ENCODE assay signal across 17 cellular contexts in genomic region chr16:86531193-86531550, GRCh38. TPM values are rescaled to one million over a fixed set of nuclear protein-coding genes. Genes with fewer than 3 reads are reported as not detected.
DNase-seq lines count a peak whose midpoint lies in the region; ATAC-seq, FAIRE-seq and TF ChIP-seq lines count a peak whose summit lies in the region.
"Had no signal": no experiment of that assay in that cellular context is flagged by ENCODE, and none has a peak within 500 bp of the region (broad histone marks: within the 10 kb centered on the region; RNA-seq: fewer than 3 reads in every experiment).

No MANE protein-coding gene starts in this region.

- peak overlapping the region in 1 of 2 experiments; percentile 45; a peak in 1 of 4 replicates for H3K9ac ChIP-seq in K562 (ENCODE audit: insufficient read depth in 1 of 2, low read depth in 2 of 2, low read length in 2 of 2)

- CTCF ChIA-PET in K562 (lab: Yijun Ruan, JAX; ENCODE audit: low intra/inter-chr PET ratio), result no interaction called here

- H3K9me3 ChIP-seq in K562 (replicated peaks; ENCODE audit: control insufficient read depth, insufficient read depth, low read depth, low read length), result no peaks in the 10 kb centered on the region
- no peaks in the 10 kb centered on the region for H3K9me3 ChIP-seq in lower lobe of right lung
- H3K9me3 ChIP-seq: ascending aorta had no signal

- H4K20me1 ChIP-seq in K562 (replicated peaks; ENCODE audit: control insufficient read depth, insufficient read depth, low read length), result no peaks in the 10 kb centered on the region; the same call in 1 of the 2 replicates

- TF ChIP-seq RAD21 in K562 (CRISPR knock-in tag; conservative IDR thresholded peaks at IDR 0.05 in 1 of 2, IDR thresholded peaks at IDR 0.05 in 1 of 2), result no peak

- in situ Hi-C loops in K562 (cut with MboI), result no loop called here

- H3K27me3 ChIP-seq in K562 (ENCODE audit: control insufficient read depth in 2 of 2, insufficient read depth in 2 of 2, low read length in 2 of 2) (peaks cover 3 to 5% of the 10 kb centered on the region in 2 experiments; a peak in 2 of 5 replicates), lower lobe of right lung (ENCODE audit: low read depth) (no peaks in the 10 kb centered on the region)
- H3K27me3 ChIP-seq: ascending aorta had no signal

- 100% methylated on average over 2 of the region's 7 CpGs for WGBS in K562 (ENCODE audit: insufficient coverage, low coverage, missing lambda C conversion rate)

- H3K36me3 ChIP-seq in K562 (ENCODE audit: control insufficient read depth, insufficient read depth, low read length) (no peaks in the 10 kb centered on the region), lower lobe of right lung (peaks cover 30% of the 10 kb centered on the region)

- intact Hi-C loops in K562 (cut with micrococcal nuclease) (no loop called here), lower lobe of right lung (cut with DNase I) (no loop called here)

- no peak overlapping the region for H3K4me2 ChIP-seq in K562 (ENCODE audit: insufficient read depth, low read length)

- FAIRE-seq in K562 (lab: Jason Lieb, UNC), result no peak

- no peaks in the 10 kb centered on the region for H3K4me1 Mint-ChIP-seq in activated naive CD8-positive, alpha-beta T cell treated with anti-CD3 and anti-CD28 coated beads for 36 hours

- POLR2A ChIA-PET in K562 (lab: Yijun Ruan, JAX), result interaction anchor here (0.9 to 1.0 kb wide), 2 partner anchors 11 to 22 kb away, joined by 3 read pairs; no protein-coding TSS in a partner anchor

- H3K9me1 ChIP-seq in K562 (ENCODE audit: control insufficient read depth, insufficient read depth, low read length), result peaks cover 3% of the 10 kb centered on the region

- DNase-seq in K562 (ENCODE audit: extremely low read depth in 1 of 4, low spot score in 3 of 4) (no peak), fibroblast of pulmonary artery (ENCODE audit: low read depth) (peak; percentile 55), lower lobe of right lung (no peak), NCI-H345 (lab: John Stamatoyannopoulos, UW) (no peak), NCI-H2227 treated with DMSO at 0.1 percent for 48 hours (lab: John Stamatoyannopoulos, UW) (no peak)
- DNase-seq in activated naive CD8-positive, alpha-beta T cell treated with anti-CD3 and anti-CD28 coated beads for 36 hours, result no peak
- DNase-seq: activated CD4-positive, alpha-beta T cell treated with anti-CD3 and anti-CD28 coated beads for 1 hour; EL; NCI-H1105; NCI-H446 treated with DMSO at 0.1 percent for 48 hours; RPMI8226 had no signal

- peaks cover 0 to 6% of the 10 kb centered on the region in 2 experiments; a peak in 1 of 5 replicates for H3K4me1 ChIP-seq in K562 (replicated peaks in 1 of 2; ENCODE audit: control insufficient read depth in 2 of 2, insufficient read depth in 2 of 2, low read length in 2 of 2)
- H3K4me1 ChIP-seq in lower lobe of right lung, result no peaks in the 10 kb centered on the region
- H3K4me1 ChIP-seq: ascending aorta had no signal

- H3K9me3 Mint-ChIP-seq in activated naive CD8-positive, alpha-beta T cell treated with anti-CD3 and anti-CD28 coated beads for 36 hours, result no peaks in the 10 kb centered on the region
- H3K9me3 Mint-ChIP-seq: T-helper 1 cell treated with Interleukin-12 subunit alpha and Interleukin-12 subunit beta and Interleukin-4 antibody, amounts not matched to agents 30 μg/mL and 1 μg/mL, for 36 hours had no signal

- TF ChIP-seq CTCF in K562 (IDR thresholded peaks at IDR 0.05 in 2 of 3, conservative IDR thresholded peaks at IDR 0.05 in 1 of 3; ENCODE audit: insufficient read depth in 2 of 3, low read depth in 1 of 3, low read length in 3 of 3) (no peak), fibroblast of pulmonary artery (IDR thresholded peaks at IDR 0.05; ENCODE audit: low read length, missing control alignments) (no peak), lower lobe of right lung (IDR thresholded peaks at IDR 0.05) (no peak)

- H3K36me3 Mint-ChIP-seq in activated naive CD8-positive, alpha-beta T cell treated with anti-CD3 and anti-CD28 coated beads for 36 hours, result peaks cover 4% of the 10 kb centered on the region

- H3K4me3 ChIP-seq in K562 (no peak overlapping the region), fibroblast of pulmonary artery (replicated peaks; ENCODE audit: low read depth, low read length) (no peak overlapping the region), lower lobe of right lung (no peak overlapping the region)
- H3K4me3 ChIP-seq: ascending aorta had no signal

- H3K4me3 Mint-ChIP-seq in activated naive CD8-positive, alpha-beta T cell treated with anti-CD3 and anti-CD28 coated beads for 36 hours, result no peak overlapping the region
- H3K4me3 Mint-ChIP-seq: T-helper 1 cell treated with Interleukin-12 subunit alpha and Interleukin-12 subunit beta and Interleukin-4 antibody, amounts not matched to agents 30 μg/mL and 1 μg/mL, for 36 hours had no signal

- no peak for TF ChIP-seq POLR2A in K562 (conservative IDR thresholded peaks at IDR 0.05)

- H3K27ac ChIP-seq in K562 (ENCODE audit: extremely low read depth, low read depth, low read length) (no peak overlapping the region), lower lobe of right lung (no peak overlapping the region), temporal lobe (ENCODE audit: low read depth, low read length) (peak overlapping the region; percentile 21)
- H3K27ac ChIP-seq: ascending aorta, C4-2B had no signal

- no peak overlapping the region for H3K27ac Mint-ChIP-seq in activated naive CD8-positive, alpha-beta T cell treated with anti-CD3 and anti-CD28 coated beads for 36 hours
- H3K27ac Mint-ChIP-seq: T-helper 1 cell treated with Interleukin-12 subunit alpha and Interleukin-12 subunit beta and Interleukin-4 antibody, amounts not matched to agents 30 μg/mL and 1 μg/mL, for 36 hours had no signal

- H3K27me3 Mint-ChIP-seq in activated naive CD8-positive, alpha-beta T cell treated with anti-CD3 and anti-CD28 coated beads for 36 hours, result no peaks in the 10 kb centered on the region

- no peak overlapping the region for H2AFZ ChIP-seq in K562 (ENCODE audit: low read depth, low read length)

- no TSS peak for BruUV-seq in K562 (replicated peaks; lab: Mats Ljungman, UMichigan)

- H3K79me2 ChIP-seq in K562 (ENCODE audit: control insufficient read depth, insufficient read depth, low read length), result no peaks in the 10 kb centered on the region

- TF ChIP-seq EP300 in K562 (IDR thresholded peaks at IDR 0.05; ENCODE audit: low read length), result no peak

- no peak for ATAC-seq in K562
- peak; percentile 33 to 36 for ATAC-seq in lower lobe of right lung
- ATAC-seq in HG03175 (IDR thresholded peaks at IDR 0.05; ENCODE audit: unreplicated experiment), result no peak

RNA-seq across cellular contexts. Expression of gene FOXF1, which starts 20.8 kb away (rescaled TPM):
- total RNA-seq in K562 (2011; cell fraction: chromatin; rRNA removed; ENCODE audit: low replicate concordance), result not detected in 2 replicates
- not detected in 2 replicates for total RNA-seq in K562 (2011; cell fraction: nucleolus; rRNA removed)
- not detected in 2 replicates for total RNA-seq in K562 (2011; cell fraction: nucleoplasm; rRNA removed)
- total RNA-seq in K562 (2014; rRNA removed) (not detected in 2 replicates), K562 (2014; rRNA removed; fragmentation: Illumina TruSeq; extraction: Trizol) (not detected in 2 replicates), K562 (2015; rRNA removed; fragmentation: Illumina TruSeq; extraction: Trizol) (not detected in 2 replicates), K562 (2021) (0.04 TPM in 1 of 2 replicates, not detected in the other), lower lobe of right lung (31.2 TPM), temporal lobe (0.49 TPM)
- polyA plus RNA-seq in K562 (2011; rRNA removed) (not detected in 2 replicates), K562 (2014; fragmentation: Illumina TruSeq; extraction: Trizol) (not detected in 2 replicates), K562 (2014; fragmentation: Nextera tagmentation; extraction: Ambion mirVana) (not detected), K562 (2014; rRNA removed) (not detected in 2 replicates)
- polyA plus RNA-seq in K562 (2011; cell fraction: cytosol; rRNA removed), result not detected in 2 replicates
- polyA plus RNA-seq in K562 (2011; cell fraction: nucleus; rRNA removed), result not detected in 2 replicates
- polyA plus RNA-seq in K562 (2012), result not detected in 2 replicates
- polyA minus RNA-seq in K562 (2011; rRNA and poly(A)+ RNA removed), result not detected in 2 replicates
- not detected in 2 replicates for polyA minus RNA-seq in K562 (2011; cell fraction: cytosol; rRNA and poly(A)+ RNA removed)
- not detected in 2 replicates for polyA minus RNA-seq in K562 (2011; cell fraction: nucleus; rRNA and poly(A)+ RNA removed)
- not detected for total RNA-seq in activated naive CD8-positive, alpha-beta T cell treated with anti-CD3 and anti-CD28 coated beads for 36 hours

RNA-seq across cellular contexts. Expression of gene MTHFSD, which starts 23.9 kb away (rescaled TPM):
- total RNA-seq in K562 (2011; cell fraction: chromatin; rRNA removed; ENCODE audit: low replicate concordance), result 57.7 and 74.7 TPM in 2 replicates
- 49.7 and 59.5 TPM in 2 replicates for total RNA-seq in K562 (2011; cell fraction: nucleolus; rRNA removed)
- total RNA-seq in K562 (2011; cell fraction: nucleoplasm; rRNA removed), result 52.7 and 56.3 TPM in 2 replicates
- 8.3 and 8.7 TPM in 2 replicates for total RNA-seq in K562 (2014; rRNA removed)
- total RNA-seq in K562 (2014; rRNA removed; fragmentation: Illumina TruSeq; extraction: Trizol), result 12.0 and 12.8 TPM in 2 replicates
- 15.2 and 16.0 TPM in 2 replicates for total RNA-seq in K562 (2015; rRNA removed; fragmentation: Illumina TruSeq; extraction: Trizol)
- 17.8 and 20.2 TPM in 2 replicates for total RNA-seq in K562 (2021)
- 12.8 and 13.9 TPM in 2 replicates for polyA plus RNA-seq in K562 (2011; rRNA removed)
- polyA plus RNA-seq in K562 (2011; cell fraction: cytosol; rRNA removed), result 10.5 and 11.6 TPM in 2 replicates
- polyA plus RNA-seq in K562 (2011; cell fraction: nucleus; rRNA removed), result 61.4 and 78.3 TPM in 2 replicates
- 9.5 and 10.0 TPM in 2 replicates for polyA plus RNA-seq in K562 (2012)
- 16.0 and 16.3 TPM in 2 replicates for polyA plus RNA-seq in K562 (2014; fragmentation: Illumina TruSeq; extraction: Trizol)
- 1 to 10 TPM; 3.2 to 3.5 TPM for polyA plus RNA-seq in K562 (2014; fragmentation: Nextera tagmentation; extraction: Ambion mirVana)
- polyA plus RNA-seq in K562 (2014; rRNA removed), result 8.7 and 10.6 TPM in 2 replicates
- 22.0 and 22.3 TPM in 2 replicates for polyA minus RNA-seq in K562 (2011; rRNA and poly(A)+ RNA removed)
- polyA minus RNA-seq in K562 (2011; cell fraction: cytosol; rRNA and poly(A)+ RNA removed), result 8.3 and 11.0 TPM in 2 replicates
- 57.9 and 75.6 TPM in 2 replicates for polyA minus RNA-seq in K562 (2011; cell fraction: nucleus; rRNA and poly(A)+ RNA removed)
- total RNA-seq in lower lobe of right lung, result 21.2 TPM
- 13.3 TPM for total RNA-seq in temporal lobe
- total RNA-seq in activated naive CD8-positive, alpha-beta T cell treated with anti-CD3 and anti-CD28 coated beads for 36 hours, result 10 to 100 TPM; 20.7 to 22.5 TPM

RNA-seq across cellular contexts. Expression of gene FOXC2, which starts 35.5 kb away (rescaled TPM):
- total RNA-seq in K562 (2011; cell fraction: chromatin; rRNA removed; ENCODE audit: low replicate concordance), result not detected in 2 replicates
- not detected in 2 replicates for total RNA-seq in K562 (2011; cell fraction: nucleolus; rRNA removed)
- total RNA-seq in K562 (2011; cell fraction: nucleoplasm; rRNA removed), result not detected in 2 replicates
- total RNA-seq in K562 (2014; rRNA removed), result not detected in 2 replicates
- not detected in 2 replicates for total RNA-seq in K562 (2014; rRNA removed; fragmentation: Illumina TruSeq; extraction: Trizol)
- not detected in 2 replicates for total RNA-seq in K562 (2015; rRNA removed; fragmentation: Illumina TruSeq; extraction: Trizol)
- total RNA-seq in K562 (2021), result 0.11 TPM in 2 replicates
- not detected in 2 replicates for polyA plus RNA-seq in K562 (2011; rRNA removed)
- not detected in 2 replicates for polyA plus RNA-seq in K562 (2011; cell fraction: cytosol; rRNA removed)
- 0.13 TPM in 1 of 2 replicates, not detected in the other for polyA plus RNA-seq in K562 (2011; cell fraction: nucleus; rRNA removed)
- 0.10 TPM in 1 of 2 replicates, not detected in the other for polyA plus RNA-seq in K562 (2012)
- polyA plus RNA-seq in K562 (2014; fragmentation: Illumina TruSeq; extraction: Trizol), result not detected in 2 replicates
- polyA plus RNA-seq in K562 (2014; fragmentation: Nextera tagmentation; extraction: Ambion mirVana), result under 1 TPM; 0.01 to 0.08 TPM
- 0.11 and 0.13 TPM in 2 replicates for polyA plus RNA-seq in K562 (2014; rRNA removed)
- not detected in 2 replicates for polyA minus RNA-seq in K562 (2011; rRNA and poly(A)+ RNA removed)
- polyA minus RNA-seq in K562 (2011; cell fraction: cytosol; rRNA and poly(A)+ RNA removed), result not detected in 2 replicates
- not detected in 2 replicates for polyA minus RNA-seq in K562 (2011; cell fraction: nucleus; rRNA and poly(A)+ RNA removed)
- 1.6 TPM for total RNA-seq in lower lobe of right lung
- 0.98 TPM for total RNA-seq in temporal lobe
- not detected for total RNA-seq in activated naive CD8-positive, alpha-beta T cell treated with anti-CD3 and anti-CD28 coated beads for 36 hours
- total RNA-seq: mononuclear cell had no signal

RNA-seq across cellular contexts. Expression of gene FOXL1, which starts 47.2 kb away (rescaled TPM):
- not detected in 2 replicates for total RNA-seq in K562 (2011; cell fraction: chromatin; rRNA removed; ENCODE audit: low replicate concordance)
- total RNA-seq in K562 (2011; cell fraction: nucleolus; rRNA removed), result not detected in 2 replicates
- total RNA-seq in K562 (2011; cell fraction: nucleoplasm; rRNA removed), result not detected in 2 replicates
- total RNA-seq in K562 (2014; rRNA removed) (not detected in 2 replicates), K562 (2014; rRNA removed; fragmentation: Illumina TruSeq; extraction: Trizol) (not detected in 2 replicates), K562 (2015; rRNA removed; fragmentation: Illumina TruSeq; extraction: Trizol) (not detected in 2 replicates), K562 (2021) (not detected in 2 replicates), lower lobe of right lung (0.83 TPM), temporal lobe (0.49 TPM)
- polyA plus RNA-seq in K562 (2011; rRNA removed) (not detected in 2 replicates), K562 (2014; fragmentation: Illumina TruSeq; extraction: Trizol) (not detected in 2 replicates), K562 (2014; fragmentation: Nextera tagmentation; extraction: Ambion mirVana) (not detected), K562 (2014; rRNA removed) (not detected in 2 replicates)
- not detected in 2 replicates for polyA plus RNA-seq in K562 (2011; cell fraction: cytosol; rRNA removed)
- polyA plus RNA-seq in K562 (2011; cell fraction: nucleus; rRNA removed), result not detected in 2 replicates
- not detected in 2 replicates for polyA plus RNA-seq in K562 (2012)
- polyA minus RNA-seq in K562 (2011; rRNA and poly(A)+ RNA removed), result not detected in 2 replicates
- polyA minus RNA-seq in K562 (2011; cell fraction: cytosol; rRNA and poly(A)+ RNA removed), result 0.36 TPM in 1 of 2 replicates, not detected in the other
- 0.13 TPM in 1 of 2 replicates, not detected in the other for polyA minus RNA-seq in K562 (2011; cell fraction: nucleus; rRNA and poly(A)+ RNA removed)
- not detected for total RNA-seq in activated naive CD8-positive, alpha-beta T cell treated with anti-CD3 and anti-CD28 coated beads for 36 hours
- total RNA-seq: mononuclear cell had no signal

Comparison
In these comparisons a context has a peak if more than half of its experiments do, and no peak if none do; other contexts are left out.
1. ATAC-seq: peak in lower lobe of right lung (2 of 2); none in K562 (single experiment) and HG03175 (single experiment).
2. RNA of gene FOXF1, which starts 20.8 kb away (total RNA-seq): 31.2 TPM in lower lobe of right lung (single experiment); 0.49 TPM in temporal lobe (single experiment), 0.04 TPM in K562 and not detected in activated naive CD8-positive, alpha-beta T cell treated with anti-CD3 and anti-CD28 coated beads for 36 hours; every median in the first group is over 10 times any median in the second.